8 cellular contexts compared by ENCODE assay signal in the genomic region with DNA sequence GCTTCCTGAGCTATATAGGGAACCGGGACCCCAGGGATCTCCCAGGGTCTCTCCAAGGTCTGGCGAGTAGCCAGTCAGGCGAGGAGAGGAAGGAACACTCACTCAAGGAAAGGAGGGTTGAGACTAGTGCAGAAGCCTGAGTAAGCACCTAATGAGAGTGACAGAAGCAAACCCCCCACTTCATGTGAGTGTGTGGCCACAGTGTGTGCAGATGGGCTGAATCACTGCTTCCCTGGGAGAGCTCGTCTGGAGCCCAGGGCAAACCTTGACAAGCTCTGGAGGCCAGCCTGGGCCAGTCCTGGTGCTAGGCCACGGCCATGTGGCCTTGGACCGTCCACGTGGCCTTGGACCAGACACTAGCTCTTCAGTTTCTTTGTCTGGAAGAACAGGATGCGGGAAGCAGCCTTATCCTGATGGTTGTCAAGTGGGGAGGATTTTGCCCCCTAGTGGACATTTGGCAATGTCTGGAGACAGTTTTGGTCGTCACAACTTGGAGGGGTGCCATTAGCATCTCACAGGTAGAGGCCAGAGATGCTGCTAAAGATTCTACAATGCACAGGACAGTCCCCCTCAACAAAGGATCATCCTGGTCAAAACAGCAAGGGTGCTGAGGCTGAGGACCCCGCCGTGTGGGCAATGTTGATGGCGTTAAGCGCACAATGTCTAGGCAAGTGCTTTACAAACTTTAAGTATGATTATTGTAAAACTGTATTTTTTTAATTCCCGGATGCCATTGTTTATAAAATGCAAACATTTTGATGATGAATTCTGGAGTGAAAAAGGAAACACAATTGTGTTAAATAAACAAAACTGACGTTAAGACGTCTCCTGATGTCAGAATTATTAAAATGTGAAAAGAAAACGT.
DNase-seq lines count a peak whose midpoint lies in the region; ATAC-seq and TF ChIP-seq lines count a peak whose summit lies in the region.

No MANE protein-coding gene starts in this region.

- H3K79me2 ChIP-seq in ACC112 (ENCODE audit: control insufficient read depth, insufficient read depth, low read length, unreplicated experiment): no peaks in the 10 kb centered on the region

- H3K36me3 Mint-ChIP-seq in nephron progenitor cell (ENCODE audit: low read depth): no peaks in the 10 kb centered on the region

- H3K36me3 ChIP-seq in ACC112 (ENCODE audit: insufficient read depth, low read length) (no peaks in the 10 kb centered on the region), WERI-Rb-1 (no peaks in the 10 kb centered on the region)

- TF ChIP-seq CTCF in GM10266 (IDR thresholded peaks at IDR 0.05; ENCODE audit: control insufficient read depth, insufficient read depth, low read depth, missing control alignments) (peak; percentile 68), WERI-Rb-1 (IDR thresholded peaks at IDR 0.05; ENCODE audit: low read depth, low read length) (peak; percentile 82), nephron progenitor cell (IDR thresholded peaks at IDR 0.05) (peak; percentile 60)

- H3K4me1 Mint-ChIP-seq in nephron progenitor cell: peaks cover 42% of the 10 kb centered on the region

- no peaks in the 10 kb centered on the region for H3K27me3 ChIP-seq in ACC112 (ENCODE audit: insufficient read depth, low read length)
- H3K27me3 ChIP-seq in WERI-Rb-1 (ENCODE audit: insufficient read depth, low read depth, severe bottlenecking): no peaks in the 10 kb centered on the region

- H3K27ac ChIP-seq in ACC112 (ENCODE audit: low read depth, low read length) (no peak overlapping the region), WERI-Rb-1 (peak overlapping the region; percentile 53)

- H3K27me3 Mint-ChIP-seq in nephron progenitor cell (ENCODE audit: low read depth, poor library complexity): peaks cover 13% of the 10 kb centered on the region

- peaks cover 4% of the 10 kb centered on the region for H3K4me1 ChIP-seq in ACC112 (ENCODE audit: control insufficient read depth, insufficient read depth, low read length, unreplicated experiment)

- H3K9me3 Mint-ChIP-seq in nephron progenitor cell: no peaks in the 10 kb centered on the region

- H2AFZ ChIP-seq in ACC112 (ENCODE audit: low read length, unreplicated experiment): peak overlapping the region; percentile 64

- peak; percentile 45 for DNase-seq in GM10266 (ENCODE audit: extremely low spot score)
- DNase-seq in NCI-H1694 (lab: John Stamatoyannopoulos, UW): peak; percentile 53
- peak; percentile 88 for DNase-seq in WERI-Rb-1
- DNase-seq in fibroblast of gingiva (ENCODE audit: low read depth): peak; percentile 68
- peak; percentile 33 for DNase-seq in nephron progenitor cell
- DNase-seq in DMS79 treated with DMSO at 0.1 percent for 48 hours (lab: John Stamatoyannopoulos, UW): no peak

- H3K27ac Mint-ChIP-seq in nephron progenitor cell: peak overlapping the region; percentile 42

- H3K4me3 ChIP-seq in ACC112 (ENCODE audit: low read depth, low read length) (no peak overlapping the region), WERI-Rb-1 (ENCODE audit: low read depth, low read length) (no peak overlapping the region)

- no peaks in the 10 kb centered on the region for H3K9me3 ChIP-seq in WERI-Rb-1 (ENCODE audit: severe bottlenecking)

- no peak for ATAC-seq in GM18858 (IDR thresholded peaks at IDR 0.05; ENCODE audit: unreplicated experiment)

- no peak overlapping the region for H3K4me3 Mint-ChIP-seq in nephron progenitor cell
